ENCODE assay signal across 9 cellular contexts in the genomic region with DNA sequence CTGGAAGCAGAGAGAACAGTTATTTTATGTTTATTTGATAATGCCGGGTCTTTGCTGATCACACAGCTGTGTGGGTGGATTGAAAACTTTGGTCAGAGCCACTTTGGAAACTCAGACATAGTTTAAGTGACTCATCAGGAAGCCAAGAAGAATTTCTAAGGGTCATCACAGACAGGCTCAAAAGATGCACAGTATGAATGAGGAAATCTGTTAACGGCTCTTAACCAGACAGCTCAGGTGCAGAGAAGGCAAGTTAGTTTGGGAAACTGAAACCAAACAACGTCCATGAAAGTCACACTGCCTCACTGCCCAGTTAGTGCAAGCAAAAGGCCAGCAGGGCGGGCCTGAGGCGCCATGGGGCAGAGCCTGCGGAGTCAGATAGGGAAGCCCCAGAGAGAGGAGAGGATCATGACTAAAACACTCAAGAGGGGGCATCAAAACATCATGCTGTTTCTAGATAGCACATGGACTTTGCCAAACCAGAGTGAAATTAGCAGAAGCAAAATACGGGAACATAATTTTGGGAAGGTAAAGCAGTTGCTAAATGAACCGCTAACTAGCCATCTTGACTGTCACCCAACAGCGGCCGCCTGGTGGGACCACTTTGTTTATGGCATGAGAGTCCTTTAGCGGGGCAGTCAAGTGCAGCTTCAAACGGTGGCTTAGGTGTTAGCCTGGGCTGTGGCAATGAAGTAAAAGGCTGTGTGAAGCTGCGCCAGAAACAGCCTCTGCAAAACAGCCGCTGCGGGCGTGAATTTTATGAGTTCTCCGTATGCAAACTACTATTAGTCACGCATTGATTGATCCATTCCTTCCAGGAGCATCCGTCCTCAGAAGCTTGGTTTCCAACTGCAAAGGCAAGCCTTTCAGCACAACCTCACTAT.
DNase-seq lines count a peak whose midpoint lies in the region; ATAC-seq and TF ChIP-seq lines count a peak whose summit lies in the region.
"Had no signal": no experiment of that assay in that cellular context is flagged by ENCODE, and none has a peak within 500 bp of the region (broad histone marks: within the 10 kb centered on the region; RNA-seq: fewer than 3 reads in every experiment).

No MANE protein-coding gene starts in this region.

- H2BK120ac ChIP-seq in trophoblast cell (ENCODE audit: insufficient read depth, low read length, poor library complexity) = no peak overlapping the region

- peaks cover 5% of the 10 kb centered on the region for H3K79me1 ChIP-seq in trophoblast cell (ENCODE audit: low read length)

- TF ChIP-seq CTCF in choroid plexus epithelial cell (conservative IDR thresholded peaks at IDR 0.05; ENCODE audit: low read depth, low read length) = no peak

- H3K4me3 Mint-ChIP-seq in immature natural killer cell = no peak overlapping the region

- H3K9ac ChIP-seq in GM23248 (peak overlapping the region; percentile 26; the same call in 1 of the 2 replicates), trophoblast cell (ENCODE audit: low read length) (no peak overlapping the region)

- H2AK5ac ChIP-seq in trophoblast cell (ENCODE audit: low read length) = no peak overlapping the region

- no peak overlapping the region for H4K91ac ChIP-seq in trophoblast cell (ENCODE audit: low read depth, low read length)

- H3K36me3 Mint-ChIP-seq in immature natural killer cell = no peaks in the 10 kb centered on the region

- H3K4ac ChIP-seq in trophoblast cell (ENCODE audit: low read depth, low read length) = peak overlapping the region; percentile 28

- H3K27ac Mint-ChIP-seq in immature natural killer cell = no peak overlapping the region

- H3K79me2 ChIP-seq in GM23248 (ENCODE audit: insufficient read depth) (peaks cover 71% of the 10 kb centered on the region), trophoblast cell (ENCODE audit: control insufficient read depth, insufficient read depth, low read length, poor library complexity) (no peaks in the 10 kb centered on the region)

- H3K36me3 ChIP-seq in GM23248 (ENCODE audit: low read depth) (0 out of 2 replicates have a peak, but pooled peaks cover 7% of the 10 kb centered on the region), trophoblast cell (ENCODE audit: control insufficient read depth in 1 of 2, insufficient read depth in 2 of 2, low read length in 2 of 2) (peaks cover 3 to 4% of the 10 kb centered on the region in 2 experiments)

- H3K27me3 ChIP-seq in GM23248 (replicated peaks; ENCODE audit: insufficient read depth) (no peaks in the 10 kb centered on the region), trophoblast cell (ENCODE audit: insufficient read depth, low read length) (no peaks in the 10 kb centered on the region)

- DNase-seq in GM23248 (peak; percentile 93), NCI-H69 (lab: John Stamatoyannopoulos, UW) (peak; percentile 4), choroid plexus epithelial cell (ENCODE audit: low read depth) (peak; percentile 90), trophoblast cell (peak; percentile 43 to 84), UCSD-AML1 (lab: John Stamatoyannopoulos, UW; ENCODE audit: unreplicated experiment) (no peak), immature natural killer cell (no peak)
- no peak for DNase-seq in stimulated activated CD4-positive, alpha-beta T cell treated with anti-CD3 and anti-CD28 coated beads, Interleukin-15, amount 100 ng/mL, for 24 hours
- DNase-seq: activated T-cell treated with anti-CD3 and anti-CD28 coated beads, Interleukin-2, amount 50 U/mL, for 1 hour had no signal

- H2AFZ ChIP-seq in GM23248 (no peak overlapping the region), trophoblast cell (ENCODE audit: insufficient read depth, low read length, poor library complexity) (peak overlapping the region; percentile 30)

- H3K4me3 ChIP-seq in GM23248 (peak overlapping the region; percentile 52), choroid plexus epithelial cell (ENCODE audit: low read depth, low read length) (peak overlapping the region; percentile 12), trophoblast cell (ENCODE audit: low read depth, low read length) (no peak overlapping the region)

- H3K4me1 Mint-ChIP-seq in immature natural killer cell = peaks cover 8 to 11% of the 10 kb centered on the region in 2 donors

- no peak overlapping the region for H3K18ac ChIP-seq in trophoblast cell (ENCODE audit: low read length)

- in situ Hi-C loops in GM23248 (cut with MboI) = no loop called here

- 54 to 58% methylated on average over 19 of the region's 19 CpGs for WGBS in GM23248 (ENCODE audit: low coverage in 1 of 2, low lambda C conversion rate in 2 of 2, missing lambda C conversion rate in 2 of 2), 2 experiments
- no CpG with 5 or more reads among the region's 19 CpGs for WGBS in trophoblast cell (ENCODE audit: extremely low coverage, insufficient coverage, insufficient read length)

- H3K9me2 ChIP-seq in GM23248 (ENCODE audit: insufficient read depth) = no peaks in the 10 kb centered on the region

- H3K14ac ChIP-seq in trophoblast cell (ENCODE audit: low read length) = no peak overlapping the region

- H3K4me2 ChIP-seq in GM23248 (ENCODE audit: unreplicated experiment) = peak overlapping the region; percentile 46
- peak overlapping the region; percentile 24 for H3K4me2 ChIP-seq in trophoblast cell (ENCODE audit: low read length)

- no peak overlapping the region for H3K23ac ChIP-seq in trophoblast cell (ENCODE audit: low read length)

- peaks cover 68% of the 10 kb centered on the region for H3K4me1 ChIP-seq in GM23248 (ENCODE audit: insufficient read depth)
- H3K4me1 ChIP-seq in trophoblast cell (ENCODE audit: control insufficient read depth in 1 of 2, insufficient read depth in 2 of 2, low read length in 2 of 2) = peaks cover 10 to 21% of the 10 kb centered on the region in 2 experiments

- no peak overlapping the region for H4K8ac ChIP-seq in trophoblast cell (ENCODE audit: low read depth, low read length)

- H3K9me3 ChIP-seq in GM23248 (ENCODE audit: low read depth) (no peaks in the 10 kb centered on the region), trophoblast cell (ENCODE audit: insufficient read depth, low read depth, low read length) (no peaks in the 10 kb centered on the region)

- H3K27me3 Mint-ChIP-seq in immature natural killer cell (ENCODE audit: low read depth in 3 of 3) = no peaks in the 10 kb centered on the region

- no peaks in the 10 kb centered on the region for H4K20me1 ChIP-seq in GM23248 (ENCODE audit: insufficient read depth)

- ATAC-seq in GM21825 (IDR thresholded peaks at IDR 0.05; ENCODE audit: unreplicated experiment) = no peak

- H2BK5ac ChIP-seq in trophoblast cell (ENCODE audit: low read depth, low read length, poor library complexity) = no peak overlapping the region

- no peaks in the 10 kb centered on the region for H3K9me3 Mint-ChIP-seq in immature natural killer cell

- peak overlapping the region; percentile 52 for H2BK12ac ChIP-seq in trophoblast cell (ENCODE audit: low read length)

- H3K27ac ChIP-seq in GM23248 = peak overlapping the region; percentile 90
- H3K27ac ChIP-seq in trophoblast cell (ENCODE audit: low read depth, low read length) = peak overlapping the region; percentile 53

- no peak overlapping the region for H4K12ac ChIP-seq in trophoblast cell (ENCODE audit: low read depth, low read length)

- H3F3A ChIP-seq in GM23248 (ENCODE audit: insufficient read depth) = peaks cover 66% of the 10 kb centered on the region

Comparison
In these comparisons a context has a peak if more than half of its experiments do, and no peak if none do; other contexts are left out.
1. DNase-seq: peak in GM23248 (single experiment), NCI-H69 (single experiment), choroid plexus epithelial cell (single experiment) and trophoblast cell (2 of 2); none in UCSD-AML1 (single experiment), immature natural killer cell (0 of 3) and stimulated activated CD4-positive, alpha-beta T cell treated with anti-CD3 and anti-CD28 coated beads, Interleukin-15, amount 100 ng/mL, for 24 hours (single experiment).